8 cellular contexts compared by ENCODE assay signal in the genomic region with DNA sequence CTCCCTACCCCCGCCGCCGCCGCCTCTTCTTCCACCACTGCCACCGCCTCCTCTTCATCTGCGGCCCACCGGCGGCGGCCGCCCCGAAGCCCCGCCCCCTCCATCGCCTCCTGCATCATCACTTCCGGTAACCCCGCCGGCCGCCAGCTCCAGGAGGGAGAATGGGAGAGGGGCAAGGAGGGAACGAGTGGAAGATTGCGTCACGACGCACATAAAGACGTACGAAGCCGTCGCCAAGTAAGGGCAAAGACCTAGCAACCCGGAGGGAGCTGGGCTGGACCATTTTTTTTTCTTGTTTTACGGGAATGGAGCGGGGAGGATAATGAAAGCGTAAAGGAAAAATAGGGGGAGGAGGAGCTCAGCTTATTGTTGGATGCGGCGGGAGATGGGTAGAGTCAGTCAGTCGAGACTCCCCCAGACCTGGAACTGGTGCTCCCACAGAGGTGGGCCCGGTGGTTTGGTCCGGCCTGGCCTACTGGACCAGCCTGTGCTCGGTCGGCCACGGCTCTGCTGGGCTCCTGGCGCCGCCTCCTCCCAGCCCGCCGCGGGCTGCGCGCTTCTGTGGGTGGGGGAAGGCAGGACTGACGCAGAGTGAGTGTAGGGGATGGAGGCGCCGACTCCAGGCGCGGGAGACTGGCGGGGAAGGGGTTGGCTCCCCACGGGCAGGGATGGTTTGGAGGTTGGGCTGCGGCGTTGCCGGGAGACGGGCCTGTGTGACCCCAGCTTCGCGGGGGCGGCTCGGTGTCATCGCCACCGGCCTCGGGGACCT.
DNase-seq lines count a peak whose midpoint lies in the region; ATAC-seq and TF ChIP-seq lines count a peak whose summit lies in the region.

A gene with protein sequence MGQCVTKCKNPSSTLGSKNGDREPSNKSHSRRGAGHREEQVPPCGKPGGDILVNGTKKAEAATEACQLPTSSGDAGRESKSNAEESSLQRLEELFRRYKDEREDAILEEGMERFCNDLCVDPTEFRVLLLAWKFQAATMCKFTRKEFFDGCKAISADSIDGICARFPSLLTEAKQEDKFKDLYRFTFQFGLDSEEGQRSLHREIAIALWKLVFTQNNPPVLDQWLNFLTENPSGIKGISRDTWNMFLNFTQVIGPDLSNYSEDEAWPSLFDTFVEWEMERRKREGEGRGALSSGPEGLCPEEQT (minus strand): TSS at position 60 of the 769 bp plus-strand sequence. CDS start 37,820 bp downstream, outside the sequence.
A gene with protein sequence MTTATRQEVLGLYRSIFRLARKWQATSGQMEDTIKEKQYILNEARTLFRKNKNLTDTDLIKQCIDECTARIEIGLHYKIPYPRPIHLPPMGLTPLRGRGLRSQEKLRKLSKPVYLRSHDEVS (plus strand): TSS at position 473 of the 769 bp plus-strand sequence. CDS start 14,785 bp downstream, outside the sequence.

- CTCF ChIA-PET in AG04449 (lab: Yijun Ruan, JAX), result interaction anchor here (3.0 kb wide), 1 partner anchor 49 kb away, joined by 14 read pairs; no protein-coding TSS in a partner anchor

- DNase-seq in AG04449 (ENCODE audit: low read depth, low spot score), result peak; percentile 97
- peak; percentile 93 for DNase-seq in NCI-H345 treated with DMSO at 0.1 percent for 48 hours (lab: John Stamatoyannopoulos, UW; ENCODE audit: unreplicated experiment)
- peak; percentile 56 to 77 (median 62) for DNase-seq in activated CD4-positive, CD25-positive, alpha-beta regulatory T cell (lab: John Stamatoyannopoulos, UW)
- peak; percentile 82 for DNase-seq in central memory CD4-positive, alpha-beta T cell
- DNase-seq in iris pigment epithelial cell (ENCODE audit: low read depth), result peak; percentile 100
- DNase-seq in stimulated activated CD4-positive, alpha-beta T cell treated with anti-CD3 and anti-CD28 coated beads, Interleukin-12 subunit alpha, Interleukin-12 subunit beta, amount 100 ng/mL, for 24 hours (ENCODE audit: low read depth in 2 of 2), result peak; percentile 85 to 89

- ATAC-seq in GM18909 (IDR thresholded peaks at IDR 0.05; ENCODE audit: poor library complexity, unreplicated experiment) (peak; percentile 62), HG03175 (IDR thresholded peaks at IDR 0.05; ENCODE audit: unreplicated experiment) (peak; percentile 69)

- POLR2A ChIA-PET in AG04449 (lab: Yijun Ruan, JAX), result interaction anchor here (0.6 to 2.6 kb wide), 13 partner anchors 10 to 200 kb away, joined by 3 to 12 read pairs (median 5); a partner anchor contains a TSS

- peak within 1 kb of the TSS; percentile 94 for H3K4me3 ChIP-seq in AG04449 (ENCODE audit: low read depth, low read length)

- no peak for TF ChIP-seq CTCF in AG04449 (IDR thresholded peaks at IDR 0.05; ENCODE audit: insufficient read depth, low read length, missing control alignments)

Comparison
In these comparisons a context has a peak if more than half of its experiments do, and no peak if none do; other contexts are left out.
1. Peak in every context shown above with its lines: DNase-seq, ATAC-seq and H3K4me3 ChIP-seq.